Comparison of ENCODE assay signal across 8 cellular contexts in the genomic region with DNA sequence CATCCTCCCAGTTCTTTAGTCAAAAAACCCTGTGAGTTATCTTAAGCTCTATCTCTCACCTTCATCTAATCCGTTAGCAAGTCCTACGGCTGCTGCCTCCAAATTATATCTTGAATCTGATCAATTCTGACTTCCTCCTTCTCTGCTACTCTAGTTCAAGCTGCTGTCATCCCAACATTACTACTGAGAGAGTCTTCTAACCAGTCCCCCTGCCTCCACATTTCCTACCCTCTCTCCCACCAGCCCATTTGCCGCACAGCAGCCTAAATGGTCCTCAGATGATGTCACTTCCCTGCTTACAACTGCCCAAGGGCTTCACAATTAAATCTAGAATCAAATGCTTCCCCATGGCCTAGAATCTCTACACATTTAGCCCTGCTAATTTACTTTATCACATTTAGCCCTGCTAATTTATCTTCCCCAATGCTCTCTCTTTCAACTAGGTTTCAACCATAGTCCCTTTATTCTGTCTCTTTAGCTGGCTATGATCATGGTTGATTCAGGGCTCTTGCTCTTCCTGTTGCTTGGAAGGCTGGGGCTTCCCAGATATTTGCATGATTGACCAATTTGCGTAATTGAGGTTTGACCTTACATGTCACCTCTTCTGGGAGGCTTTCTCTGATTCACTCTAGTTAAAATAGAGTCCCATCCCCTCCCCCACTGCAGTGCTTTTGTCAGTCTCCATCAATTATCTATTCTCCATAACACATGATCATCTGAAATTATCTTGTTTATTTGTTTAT. TPM values are rescaled to one million over a fixed set of nuclear protein-coding genes. Genes with fewer than 3 reads are reported as not detected.
DNase-seq lines count a peak whose midpoint lies in the region; ATAC-seq and TF ChIP-seq lines count a peak whose summit lies in the region.

No MANE protein-coding gene starts in this region.

- no peaks in the 10 kb centered on the region for H3K4me1 Mint-ChIP-seq in stimulated activated naive CD8-positive, alpha-beta T cell treated with anti-CD3 and anti-CD28 coated beads, Interleukin-15, amount 100 ng/mL, for 72 hours

- DNase-seq in stimulated activated naive CD8-positive, alpha-beta T cell treated with anti-CD3 and anti-CD28 coated beads, Interleukin-15, Interleukin-2, amounts not matched to agents 100 U/mL and 50 U/mL, for 24 hours, result peak; percentile 13
- no peak for DNase-seq in stimulated activated naive CD8-positive, alpha-beta T cell treated with anti-CD3 and anti-CD28 coated beads, Interleukin-15, amount 100 ng/mL, for 72 hours
- DNase-seq in Peyer's patch (peak in 2 of 3 donors; percentile 61 to 64), myocyte (ENCODE audit: low read depth) (peak; percentile 47), gastrocnemius medialis (no peak), caudate nucleus (lab: John Stamatoyannopoulos, UW) (no peak), SHP77 treated with DMSO at 0.1 percent for 48 hours (lab: John Stamatoyannopoulos, UW) (no peak)

- ATAC-seq in stimulated activated naive CD8-positive, alpha-beta T cell treated with anti-CD3 and anti-CD28 coated beads, Interleukin-15, Interleukin-2, amounts not matched to agents 100 U/mL and 50 U/mL, for 24 hours, result peak; percentile 55
- ATAC-seq in stimulated activated naive CD8-positive, alpha-beta T cell treated with anti-CD3 and anti-CD28 coated beads, Interleukin-15, amount 100 ng/mL, for 72 hours, result no peak
- ATAC-seq in HG02973 (IDR thresholded peaks at IDR 0.05; ENCODE audit: unreplicated experiment) (peak; percentile 87), gastrocnemius medialis (no peak)

- H3K9me3 Mint-ChIP-seq in stimulated activated naive CD8-positive, alpha-beta T cell treated with anti-CD3 and anti-CD28 coated beads, Interleukin-15, amount 100 ng/mL, for 72 hours, result no peaks in the 10 kb centered on the region

- H3K27ac ChIP-seq in Peyer's patch (peak overlapping the region in 3 of 4 donors; percentile 60 to 64 (median 61)), gastrocnemius medialis (no peak overlapping the region), caudate nucleus (ENCODE audit: low read depth, low read length) (no peak overlapping the region)

- H3K9me3 ChIP-seq in Peyer's patch (no peaks in the 10 kb centered on the region), gastrocnemius medialis (no peaks in the 10 kb centered on the region)

- intact Hi-C loops in gastrocnemius medialis (cut with DNase I; ENCODE audit: low total_unique reads), result no loop called here

- H3K4me1 ChIP-seq in Peyer's patch, result peaks cover 0 to 4% (median 0%) of the 10 kb centered on the region in 4 donors
- peaks cover 6 to 11% of the 10 kb centered on the region in 2 donors for H3K4me1 ChIP-seq in gastrocnemius medialis

- H3K36me3 ChIP-seq in Peyer's patch, result no peaks in the 10 kb centered on the region
- H3K36me3 ChIP-seq in gastrocnemius medialis, result no peaks in the 10 kb centered on the region

- H3K4me3 Mint-ChIP-seq in stimulated activated naive CD8-positive, alpha-beta T cell treated with anti-CD3 and anti-CD28 coated beads, Interleukin-15, amount 100 ng/mL, for 72 hours, result no peak overlapping the region

- in situ Hi-C loops in gastrocnemius medialis (cut with MboI; ENCODE audit: low sequenced_read_pairs in 4 of 4), result no loop called here

- no peak for TF ChIP-seq CTCF in Peyer's patch (IDR thresholded peaks at IDR 0.05)
- TF ChIP-seq CTCF in gastrocnemius medialis (IDR thresholded peaks at IDR 0.05 in 4 of 5, conservative IDR thresholded peaks at IDR 0.05 in 1 of 5), result no peak

- H3K27me3 ChIP-seq in Peyer's patch (no peaks in the 10 kb centered on the region), gastrocnemius medialis (no peaks in the 10 kb centered on the region)

- peak overlapping the region in 1 of 2 donors; percentile 22 for H3K27ac Mint-ChIP-seq in stimulated activated naive CD8-positive, alpha-beta T cell treated with anti-CD3 and anti-CD28 coated beads, Interleukin-15, amount 100 ng/mL, for 72 hours

- TF ChIP-seq POLR2A in Peyer's patch (IDR thresholded peaks at IDR 0.05) (no peak), gastrocnemius medialis (IDR thresholded peaks at IDR 0.05) (no peak)

- H3K4me3 ChIP-seq in Peyer's patch (no peak overlapping the region), gastrocnemius medialis (no peak overlapping the region)

- H3K27me3 Mint-ChIP-seq in stimulated activated naive CD8-positive, alpha-beta T cell treated with anti-CD3 and anti-CD28 coated beads, Interleukin-15, amount 100 ng/mL, for 72 hours, result no peaks in the 10 kb centered on the region

RNA-seq across cellular contexts. Expression of a gene that starts 11.0 kb away (rescaled TPM):
- 10 to 100 TPM in 3 of 4 donors, 1 to 10 TPM in 1; 2.5 to 28.9 (median 16.5) TPM for total RNA-seq in Peyer's patch
- not detected in 2 replicates for total RNA-seq in myocyte
- not detected for polyA plus RNA-seq in myocyte (2012)
- total RNA-seq in gastrocnemius medialis, result not detected

Comparison
In these comparisons a context has a peak if more than half of its experiments do, and no peak if none do; other contexts are left out.
1. ATAC-seq: peak in stimulated activated naive CD8-positive, alpha-beta T cell treated with anti-CD3 and anti-CD28 coated beads, Interleukin-15, Interleukin-2, amounts not matched to agents 100 U/mL and 50 U/mL, for 24 hours (single experiment) and HG02973 (single experiment); none in stimulated activated naive CD8-positive, alpha-beta T cell treated with anti-CD3 and anti-CD28 coated beads, Interleukin-15, amount 100 ng/mL, for 72 hours (single experiment) and gastrocnemius medialis (0 of 2).
2. DNase-seq: peak in stimulated activated naive CD8-positive, alpha-beta T cell treated with anti-CD3 and anti-CD28 coated beads, Interleukin-15, Interleukin-2, amounts not matched to agents 100 U/mL and 50 U/mL, for 24 hours (single experiment), Peyer's patch (2 of 3) and myocyte (single experiment); none in stimulated activated naive CD8-positive, alpha-beta T cell treated with anti-CD3 and anti-CD28 coated beads, Interleukin-15, amount 100 ng/mL, for 72 hours (0 of 2), gastrocnemius medialis (0 of 2), caudate nucleus (0 of 61) and SHP77 treated with DMSO at 0.1 percent for 48 hours (single experiment).
3. H3K27ac ChIP-seq: peak in Peyer's patch (3 of 4); none in gastrocnemius medialis (0 of 4) and caudate nucleus (single experiment).